Comparison of ENCODE assay signal across 7 cellular contexts in the genomic region with DNA sequence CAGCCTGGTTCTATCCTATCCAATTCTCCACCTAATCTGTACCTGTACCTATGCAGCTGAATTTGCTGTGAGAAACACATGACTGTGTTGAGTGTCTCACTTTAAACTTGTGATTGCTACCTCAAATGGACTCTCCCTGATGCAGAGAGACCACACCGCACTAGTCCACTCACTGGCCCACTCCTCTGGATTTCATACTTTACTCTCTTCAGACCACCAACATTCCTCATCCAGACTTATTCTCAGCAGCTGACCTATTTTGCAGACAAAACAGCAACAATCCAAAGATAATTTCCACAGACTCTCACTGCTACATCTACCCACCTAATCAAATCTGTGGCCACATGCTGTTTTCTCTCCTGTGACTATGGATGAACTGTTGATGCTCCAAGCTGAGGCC.
"Had no signal": no experiment of that assay in that cellular context is flagged by ENCODE, and none has a peak within 500 bp of the region (broad histone marks: within the 10 kb centered on the region; RNA-seq: fewer than 3 reads in every experiment).

No MANE protein-coding gene starts in this region.

- ATAC-seq: GM12878 had no signal

- DNase-seq: GDM1 had no signal

- FAIRE-seq: G401.6, GM12878, GM12891, GM12892, GM18507, GM19239 had no signal

- H3K4me3 ChIP-seq: GM12878 had no signal
